ENCODE assay signal across 14 cellular contexts in the genomic region with DNA sequence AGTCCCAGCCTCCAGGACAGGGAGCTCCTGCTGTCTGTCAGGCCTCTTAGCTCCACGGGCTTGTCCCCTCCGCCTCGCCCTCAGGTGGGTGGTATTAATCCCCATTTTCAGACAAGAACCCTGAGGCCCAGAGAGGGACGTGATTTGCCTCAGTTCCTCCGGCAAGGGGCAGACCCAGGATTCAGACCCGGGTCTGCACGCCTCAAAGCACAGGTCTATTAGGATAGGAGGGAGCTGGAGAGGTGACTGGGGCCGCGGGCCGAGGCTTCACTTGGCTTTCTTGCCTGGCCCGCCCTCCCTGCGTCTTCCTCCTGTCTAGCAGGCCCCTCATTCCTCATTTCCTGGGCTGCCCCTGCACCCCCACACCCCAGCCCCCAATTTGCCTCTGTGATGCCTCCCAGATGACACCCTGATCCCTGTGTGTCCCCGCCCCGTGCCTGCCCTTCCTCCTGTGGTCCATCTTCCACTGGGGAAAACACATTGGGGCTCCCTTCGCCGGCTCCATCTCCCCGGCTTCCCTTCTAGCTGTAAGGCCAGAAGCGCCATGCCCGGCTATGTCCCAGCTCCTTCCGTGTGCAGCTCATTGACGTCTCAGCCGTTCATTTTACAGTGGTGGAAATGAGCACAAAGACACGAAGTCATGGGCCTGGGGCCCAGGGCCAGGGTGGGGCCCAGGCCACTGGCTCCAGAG. TPM values are rescaled to one million over a fixed set of nuclear protein-coding genes. Genes with fewer than 3 reads are reported as not detected.
DNase-seq lines count a peak whose midpoint lies in the region; ATAC-seq and TF ChIP-seq lines count a peak whose summit lies in the region.
"Had no signal": no experiment of that assay in that cellular context is flagged by ENCODE, and none has a peak within 500 bp of the region (broad histone marks: within the 10 kb centered on the region; RNA-seq: fewer than 3 reads in every experiment).

No MANE protein-coding gene starts in this region.

- H3K27ac ChIP-seq in endodermal cell (ENCODE audit: low read depth, low read length) (no peak overlapping the region), upper lobe of right lung (no peak overlapping the region)

- TF ChIP-seq CTCF in endodermal cell (conservative IDR thresholded peaks at IDR 0.05), result no peak
- TF ChIP-seq CTCF in osteocyte (IDR thresholded peaks at IDR 0.05), result no peak
- no peak for TF ChIP-seq CTCF in upper lobe of right lung (IDR thresholded peaks at IDR 0.05)

- H3K4me3 Mint-ChIP-seq in T-helper 17 cell (no peak overlapping the region), endodermal cell (no peak overlapping the region), osteocyte (ENCODE audit: unreplicated experiment) (no peak overlapping the region)
- H3K4me3 Mint-ChIP-seq: CD8-positive, alpha-beta memory T cell had no signal

- peaks cover 7% of the 10 kb centered on the region for H3K4me1 ChIP-seq in endodermal cell (ENCODE audit: control insufficient read depth, insufficient read depth, low read length)
- H3K4me1 ChIP-seq in upper lobe of right lung, result no peaks in the 10 kb centered on the region

- intact Hi-C loops in upper lobe of right lung (cut with DNase I) (no loop called here), left cardiac atrium (cut with DNase I) (no loop called here)

- H3K9me3 ChIP-seq in T-helper 17 cell (ENCODE audit: control insufficient read depth, low read length, poor library complexity, severe bottlenecking), result no peaks in the 10 kb centered on the region
- no peaks in the 10 kb centered on the region for H3K9me3 ChIP-seq in endodermal cell (ENCODE audit: control insufficient read depth, low read length)
- no peaks in the 10 kb centered on the region for H3K9me3 ChIP-seq in upper lobe of right lung
- H3K9me3 ChIP-seq: BE2C, HAP-1 had no signal

- 90 to 96% methylated on average over 15 to 23 of the region's 23 CpGs for WGBS in endodermal cell (ENCODE audit: insufficient coverage in 1 of 2, insufficient read length in 1 of 2), 2 experiments

- H3K27me3 Mint-ChIP-seq in T-helper 17 cell (peaks cover 30% of the 10 kb centered on the region), endodermal cell (ENCODE audit: insufficient read depth) (no peaks in the 10 kb centered on the region), osteocyte (ENCODE audit: unreplicated experiment) (no peaks in the 10 kb centered on the region)

- no peak for ATAC-seq in T-helper 17 cell
- ATAC-seq in upper lobe of right lung, result no peak
- no peak for ATAC-seq in left cardiac atrium
- ATAC-seq: HepG2 had no signal

- H3K27ac Mint-ChIP-seq in T-helper 17 cell (peak overlapping the region; percentile 54), endodermal cell (no peak overlapping the region), osteocyte (ENCODE audit: unreplicated experiment) (peak overlapping the region; percentile 57)
- H3K27ac Mint-ChIP-seq: CD8-positive, alpha-beta memory T cell had no signal

- H3K9me3 Mint-ChIP-seq in endodermal cell (no peaks in the 10 kb centered on the region), osteocyte (ENCODE audit: unreplicated experiment) (no peaks in the 10 kb centered on the region)

- H3K4me3 ChIP-seq in endodermal cell (ENCODE audit: low read length), result no peak overlapping the region
- H3K4me3 ChIP-seq in upper lobe of right lung, result no peak overlapping the region
- H3K4me3 ChIP-seq: HAP-1 had no signal

- H3K36me3 Mint-ChIP-seq in T-helper 17 cell (ENCODE audit: low read depth) (no peaks in the 10 kb centered on the region), endodermal cell (ENCODE audit: low read depth) (no peaks in the 10 kb centered on the region), osteocyte (ENCODE audit: unreplicated experiment) (peaks cover 4% of the 10 kb centered on the region)

- DNase-seq in T-helper 17 cell (no peak), endodermal cell (peak; percentile 50), osteocyte (ENCODE audit: extremely low spot score, unreplicated experiment) (no peak), upper lobe of right lung (peak; percentile 55), COLO829 (ENCODE audit: low spot score) (no peak), epidermal melanocyte (ENCODE audit: insufficient read length, low spot score) (no peak), left cardiac atrium (no peak)
- DNase-seq: BE2C, DMS53, GF-D8, GOT3 had no signal

- H3K4me1 Mint-ChIP-seq in T-helper 17 cell, result peaks cover 5% of the 10 kb centered on the region
- H3K4me1 Mint-ChIP-seq in endodermal cell, result peaks cover 31% of the 10 kb centered on the region
- H3K4me1 Mint-ChIP-seq in osteocyte (ENCODE audit: unreplicated experiment), result peaks cover 25% of the 10 kb centered on the region

- H3K9ac ChIP-seq in endodermal cell (ENCODE audit: extremely low read depth, low read length, poor library complexity, severe bottlenecking), result no peak overlapping the region

- no peaks in the 10 kb centered on the region for H3K36me3 ChIP-seq in endodermal cell (ENCODE audit: control insufficient read depth, insufficient read depth, low read length)
- no peaks in the 10 kb centered on the region for H3K36me3 ChIP-seq in upper lobe of right lung
- H3K36me3 ChIP-seq: BE2C, HAP-1 had no signal

- H3K27me3 ChIP-seq in endodermal cell (ENCODE audit: control insufficient read depth, insufficient read depth, low read length, poor library complexity, severe bottlenecking) (no peaks in the 10 kb centered on the region), upper lobe of right lung (no peaks in the 10 kb centered on the region)
- H3K27me3 ChIP-seq: BE2C had no signal

RNA-seq across cellular contexts. Expression of gene CYP46A1, which starts 15.6 kb away (rescaled TPM):
- total RNA-seq in T-helper 17 cell (under 1 TPM; 0.15 to 0.29 TPM), endodermal cell (under 1 TPM; 0.55 to 0.57 TPM), osteocyte (1.3 and 1.8 TPM in 2 replicates), upper lobe of right lung (1.3 TPM), left cardiac atrium (1 to 10 TPM; 4.1 to 4.7 TPM)
- 4.1 TPM for polyA plus RNA-seq in endodermal cell (2013, experiment 1 of 2)
- 4.8 TPM for polyA plus RNA-seq in endodermal cell (2013, experiment 2 of 2)
- total RNA-seq: HepG2 had no signal
- polyA plus RNA-seq: CD8-positive, alpha-beta memory T cell; HepG2 had no signal

RNA-seq across cellular contexts. Expression of gene HHIPL1, which starts 23.5 kb away (rescaled TPM):
- total RNA-seq in T-helper 17 cell (under 1 TPM; 0.12 to 0.21 TPM), endodermal cell (1 to 10 TPM; 3.0 to 3.4 TPM), osteocyte (2.0 and 2.7 TPM in 2 replicates), upper lobe of right lung (1.6 TPM), left cardiac atrium (1 to 10 TPM; 2.1 to 2.6 TPM)
- 1.8 TPM for polyA plus RNA-seq in endodermal cell (2013, experiment 1 of 2)
- polyA plus RNA-seq in endodermal cell (2013, experiment 2 of 2), result 2.3 TPM
- total RNA-seq: HepG2 had no signal
- polyA plus RNA-seq: CD8-positive, alpha-beta memory T cell; HepG2 had no signal

Comparison
In these comparisons a context has a peak if more than half of its experiments do, and no peak if none do; other contexts are left out.
1. DNase-seq: peak in endodermal cell (single experiment) and upper lobe of right lung (single experiment); none in T-helper 17 cell (0 of 3), osteocyte (single experiment), COLO829 (single experiment), epidermal melanocyte (single experiment) and left cardiac atrium (single experiment).